In the genomic region with DNA sequence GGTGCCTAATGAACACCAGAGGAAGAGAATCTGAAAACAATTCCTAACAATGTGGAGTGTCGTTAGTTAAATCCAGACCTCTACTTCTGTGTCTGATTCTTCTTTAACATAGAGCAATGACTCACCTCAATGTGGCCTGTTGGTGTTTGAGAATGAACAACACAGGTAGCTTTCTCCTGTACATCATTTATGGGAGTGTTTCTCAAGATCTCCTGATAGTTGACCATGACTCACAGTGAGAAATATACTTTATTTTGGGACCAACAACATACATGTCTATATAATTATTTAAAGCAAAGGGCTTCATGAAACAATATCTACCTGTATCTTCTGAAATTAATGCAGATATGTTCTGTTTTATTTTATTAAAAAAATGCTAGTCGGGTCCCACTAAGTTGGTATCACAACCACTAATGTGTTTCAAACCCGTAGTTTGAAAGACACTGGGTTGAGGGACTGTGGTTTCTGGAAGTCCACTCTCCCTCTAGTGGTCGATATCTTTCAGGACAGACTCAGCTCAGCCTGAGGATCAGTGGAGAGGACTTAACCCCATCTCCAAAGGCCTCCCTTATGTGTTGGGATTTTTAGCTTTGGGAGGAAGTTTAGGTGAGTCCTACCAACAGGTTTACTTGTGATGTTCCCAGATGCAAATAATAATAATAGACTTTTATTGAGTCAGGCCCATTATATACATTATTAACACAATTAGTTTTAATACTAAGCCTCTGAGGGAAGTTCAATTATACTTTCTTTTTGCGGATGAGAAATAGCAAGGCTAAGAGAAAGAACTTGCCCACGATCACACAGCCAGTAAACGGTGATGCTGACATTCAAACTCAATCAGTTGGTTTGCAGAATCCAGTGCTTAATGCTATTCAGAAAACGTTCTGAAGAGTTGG, we compare ENCODE assay signal across 8 cellular contexts.
A peak's percentile ranks its signal among the peaks of the same experiment; 100 is the strongest.
DNase-seq lines count a peak whose midpoint lies in the region; ATAC-seq and TF ChIP-seq lines count a peak whose summit lies in the region.

No MANE protein-coding gene starts in this region.

- no peak for TF ChIP-seq CTCF in HEK293 (tag by site-specific recombination; IDR thresholded peaks at IDR 0.05)
- TF ChIP-seq CTCF in prostate gland (IDR thresholded peaks at IDR 0.05), result peak; percentile 66 to 79 (median 68)

- H3K27me3 ChIP-seq in prostate gland (replicated peaks; ENCODE audit: insufficient read depth), result no peaks in the 10 kb centered on the region

- DNase-seq in ACHN, result peak; percentile 59
- DNase-seq in G401 (ENCODE audit: low spot score), result peak; percentile 86
- DNase-seq in NCI-H1048 (lab: John Stamatoyannopoulos, UW), result peak; percentile 6
- DNase-seq in activated CD8-positive, alpha-beta T cell treated with anti-CD3 and anti-CD28 coated beads, Interleukin-2, amount 10 ng/mL, durations not matched to agents 7 days and 5 days, result no peak
- no peak for DNase-seq in Right ventricle myocardium superior
- peak; percentile 53 for DNase-seq in prostate gland (ENCODE audit: low spot score)
- no peak for DNase-seq in stimulated activated CD8-positive, alpha-beta memory T cell treated with anti-CD3 and anti-CD28 coated beads, Interleukin-4, amount 100 ng/mL, for 48 hours

- in situ Hi-C loops in ACHN (cut with HindIII; ENCODE audit: low pct_ligation_motif_present, low pct_unique_long_range_greater_than_20kb, low sequenced_read_pairs), result no loop called here
- in situ Hi-C loops in G401 (cut with HindIII; ENCODE audit: low sequenced_read_pairs), result loop anchor here (25.0 kb wide), 1 partner anchor 147 kb away; no protein-coding TSS in a partner anchor

- no peaks in the 10 kb centered on the region for H3K4me1 ChIP-seq in HEK293 (ENCODE audit: control insufficient read depth, insufficient read depth, low read length)
- peaks cover 23% of the 10 kb centered on the region for H3K4me1 ChIP-seq in prostate gland (replicated peaks)

- intact Hi-C loops in Right ventricle myocardium superior (cut with DNase I), result loop anchor here (2.0 kb wide), 1 partner anchor 116 kb away; no protein-coding TSS in a partner anchor
- intact Hi-C loops in prostate gland (cut with DNase I), result loop anchor here (2.0 to 10.0 kb wide), 4 partner anchors 103 to 410 kb away; a partner anchor contains a TSS

- no peak overlapping the region for H3K4me3 Mint-ChIP-seq in activated CD8-positive, alpha-beta T cell treated with anti-CD3 and anti-CD28 coated beads, Interleukin-2, amount 10 ng/mL, durations not matched to agents 7 days and 5 days

- H3K4me3 ChIP-seq in HEK293 (ENCODE audit: low read depth, low read length) (no peak overlapping the region), prostate gland (no peak overlapping the region)

- no peaks in the 10 kb centered on the region for H3K9me3 ChIP-seq in HEK293 (ENCODE audit: control insufficient read depth, insufficient read depth, low read depth, low read length)
- no peaks in the 10 kb centered on the region for H3K9me3 ChIP-seq in prostate gland

- 60% methylated on average over 8 of the region's 8 CpGs for WGBS in prostate gland

- no peaks in the 10 kb centered on the region for H3K4me1 Mint-ChIP-seq in activated CD8-positive, alpha-beta T cell treated with anti-CD3 and anti-CD28 coated beads, Interleukin-2, amount 10 ng/mL, durations not matched to agents 7 days and 5 days (ENCODE audit: low read depth)

- H3K27ac ChIP-seq in HEK293 (ENCODE audit: extremely low read depth, low read depth, low read length) (no peak overlapping the region), prostate gland (peak overlapping the region; percentile 92 to 96)

- H3K9me3 Mint-ChIP-seq in activated CD8-positive, alpha-beta T cell treated with anti-CD3 and anti-CD28 coated beads, Interleukin-2, amount 10 ng/mL, durations not matched to agents 7 days and 5 days (ENCODE audit: insufficient read depth), result no peaks in the 10 kb centered on the region

- peak; percentile 72 for ATAC-seq in activated CD8-positive, alpha-beta T cell treated with anti-CD3 and anti-CD28 coated beads, Interleukin-2, amount 10 ng/mL, durations not matched to agents 7 days and 5 days
- ATAC-seq in Right ventricle myocardium superior (ENCODE audit: poor library complexity), result peak; percentile 71

- no peaks in the 10 kb centered on the region for H3K36me3 ChIP-seq in HEK293 (ENCODE audit: control insufficient read depth in 2 of 2, insufficient read depth in 1 of 2, low read length in 2 of 2)
- no peaks in the 10 kb centered on the region for H3K36me3 ChIP-seq in prostate gland

- POLR2A ChIA-PET in HEK293 (lab: Yijun Ruan, JAX), result interaction anchor here (0.8 to 2.2 kb wide), 3 partner anchors 65 to 118 kb away, joined by 3 to 20 read pairs (median 4); a partner anchor contains a TSS
- POLR2A ChIA-PET in activated CD8-positive, alpha-beta T cell treated with anti-CD3 and anti-CD28 coated beads, Interleukin-2, amount 10 ng/mL, durations not matched to agents 7 days and 5 days (lab: Charles Lee), result no interaction called here

- H3K27ac Mint-ChIP-seq in activated CD8-positive, alpha-beta T cell treated with anti-CD3 and anti-CD28 coated beads, Interleukin-2, amount 10 ng/mL, durations not matched to agents 7 days and 5 days, result no peak overlapping the region

- no peak for TF ChIP-seq POLR2A in prostate gland (IDR thresholded peaks at IDR 0.05)

- no peaks in the 10 kb centered on the region for H3K27me3 Mint-ChIP-seq in activated CD8-positive, alpha-beta T cell treated with anti-CD3 and anti-CD28 coated beads, Interleukin-2, amount 10 ng/mL, durations not matched to agents 7 days and 5 days (ENCODE audit: low read depth)

- no peaks in the 10 kb centered on the region for H3K36me3 Mint-ChIP-seq in activated CD8-positive, alpha-beta T cell treated with anti-CD3 and anti-CD28 coated beads, Interleukin-2, amount 10 ng/mL, durations not matched to agents 7 days and 5 days (ENCODE audit: low read depth)

- CTCF ChIA-PET in HEK293 (lab: Yijun Ruan, JAX), result interaction anchor here (0.5 to 3.6 kb wide), 31 partner anchors 10 to 1235 kb away, joined by 3 to 24 read pairs (median 5); no protein-coding TSS in a partner anchor
- CTCF ChIA-PET in activated CD8-positive, alpha-beta T cell treated with anti-CD3 and anti-CD28 coated beads, Interleukin-2, amount 10 ng/mL, durations not matched to agents 7 days and 5 days (lab: Charles Lee), result interaction anchor here (0.7 to 1.4 kb wide), 6 partner anchors 11 to 171 kb away, joined by 3 to 7 read pairs (median 3); no protein-coding TSS in a partner anchor

TF ChIP-seq in HEK293, 187 proteins besides CTCF, POLR2A, EP300 and RAD21:
- no peak for TF ChIP-seq HOXD13 (CRISPR knock-in tag; IDR thresholded peaks at IDR 0.05; ENCODE audit: borderline replicate concordance)
- peak; percentile 30 for TF ChIP-seq ZNF654 (tag by site-specific recombination; IDR thresholded peaks at IDR 0.05; ENCODE audit: low read depth)
TF ChIP-seq in HEK293: peak in this region for 1.

Comparison
In these comparisons a context has a peak if more than half of its experiments do, and no peak if none do; other contexts are left out.
1. DNase-seq: peak in ACHN (single experiment), G401 (single experiment), NCI-H1048 (single experiment) and prostate gland (single experiment); none in activated CD8-positive, alpha-beta T cell treated with anti-CD3 and anti-CD28 coated beads, Interleukin-2, amount 10 ng/mL, durations not matched to agents 7 days and 5 days (single experiment), Right ventricle myocardium superior (single experiment) and stimulated activated CD8-positive, alpha-beta memory T cell treated with anti-CD3 and anti-CD28 coated beads, Interleukin-4, amount 100 ng/mL, for 48 hours (single experiment).